In genomic region chr4:61505773-61506640, GRCh38 we compare ENCODE assay signal across 21 cellular contexts.
DNase-seq lines count a peak whose midpoint lies in the region; ATAC-seq, FAIRE-seq and TF ChIP-seq lines count a peak whose summit lies in the region.
"Had no signal": no experiment of that assay in that cellular context is flagged by ENCODE, and none has a peak within 500 bp of the region (broad histone marks: within the 10 kb centered on the region; RNA-seq: fewer than 3 reads in every experiment).

No MANE protein-coding gene starts in this region.

- peak; percentile 84 for FAIRE-seq in D721Med (lab: Jason Lieb, UNC)
- FAIRE-seq: A204.1, G401.6, GM12892, GM18507, HTR-8/SVneo had no signal

- H2BK120ac ChIP-seq in mesendoderm (ENCODE audit: low read depth, low read length), result no peak overlapping the region

- in situ Hi-C loops in HAP-1 (cut with MboI; ENCODE audit: low sequenced_read_pairs), result no loop called here

- no peak for DNase-seq in D721Med (ENCODE audit: insufficient read length, low spot score)
- DNase-seq in HAP-1 (ENCODE audit: low spot score in 2 of 2), result peak; percentile 38 to 99
- DNase-seq in astrocyte of the hippocampus (ENCODE audit: low read depth, low spot score), result peak; percentile 18
- peak; percentile 74 for DNase-seq in renal cortical epithelial cell (ENCODE audit: low read depth)
- no peak for DNase-seq in effector memory CD4-positive, alpha-beta T cell
- no peak for DNase-seq in mesendoderm
- DNase-seq: ACHN; BE2C; C1 segment of cervical spinal cord; CD4-positive, CD25-positive, alpha-beta regulatory T cell; CD8-positive, alpha-beta memory T cell; COR-L47; GOT3; H7; KBM-7 had no signal

- no peak overlapping the region for H2AK5ac ChIP-seq in mesendoderm (ENCODE audit: low read length)

- H3K18ac ChIP-seq in mesendoderm (ENCODE audit: low read length), result no peak overlapping the region

- H3K4me3 ChIP-seq in HAP-1, result no peak overlapping the region
- H3K4me3 ChIP-seq in effector memory CD4-positive, alpha-beta T cell (ENCODE audit: insufficient read depth, low read depth, low read length, poor library complexity, severe bottlenecking), result no peak overlapping the region
- no peak overlapping the region for H3K4me3 ChIP-seq in mesendoderm (ENCODE audit: low read length)

- H3K9ac ChIP-seq in mesendoderm (ENCODE audit: low read length), result no peak overlapping the region

- no peak overlapping the region for H2BK15ac ChIP-seq in mesendoderm (replicated peaks; ENCODE audit: low read depth)

- no peaks in the 10 kb centered on the region for H3K9me3 ChIP-seq in HAP-1
- H3K9me3 ChIP-seq in effector memory CD4-positive, alpha-beta T cell (ENCODE audit: control insufficient read depth, low read length), result no peaks in the 10 kb centered on the region
- H3K9me3 ChIP-seq: BE2C had no signal

- no peak overlapping the region for H2BK5ac ChIP-seq in mesendoderm (ENCODE audit: low read length)

- H3K56ac ChIP-seq in mesendoderm (ENCODE audit: low read length), result no peak overlapping the region

- H3K36me3 ChIP-seq in HAP-1 (replicated peaks), result no peaks in the 10 kb centered on the region
- H3K36me3 ChIP-seq in effector memory CD4-positive, alpha-beta T cell (ENCODE audit: control insufficient read depth, insufficient read depth, low read length), result no peaks in the 10 kb centered on the region
- no peaks in the 10 kb centered on the region for H3K36me3 ChIP-seq in mesendoderm (ENCODE audit: control insufficient read depth, insufficient read depth, low read length)
- H3K36me3 ChIP-seq: BE2C had no signal

- H3K79me2 ChIP-seq in mesendoderm (ENCODE audit: control insufficient read depth, insufficient read depth, low read length), result no peaks in the 10 kb centered on the region

- H3K27me3 ChIP-seq in HAP-1 (ENCODE audit: low read depth) (no peaks in the 10 kb centered on the region), mesendoderm (ENCODE audit: insufficient read depth, low read length, poor library complexity) (no peaks in the 10 kb centered on the region)
- no peaks in the 10 kb centered on the region for H3K27me3 ChIP-seq in effector memory CD4-positive, alpha-beta T cell (replicated peaks; ENCODE audit: control insufficient read depth, insufficient read depth, low read length, poor library complexity, severe bottlenecking)
- H3K27me3 ChIP-seq: BE2C had no signal

- WGBS in mesendoderm (ENCODE audit: extremely low coverage, insufficient coverage, low lambda C conversion rate), result no CpG with 5 or more reads among the region's 2 CpGs

- H4K5ac ChIP-seq in mesendoderm (ENCODE audit: low read length), result no peak overlapping the region

- ATAC-seq in GM21526 (IDR thresholded peaks at IDR 0.05; ENCODE audit: low FRiP score, unreplicated experiment), result no peak

- H3K23ac ChIP-seq in mesendoderm (ENCODE audit: low read length), result no peak overlapping the region

- H3K4me1 ChIP-seq in HAP-1 (peaks cover 25% of the 10 kb centered on the region), mesendoderm (ENCODE audit: control insufficient read depth, low read depth, low read length) (no peaks in the 10 kb centered on the region)
- no peaks in the 10 kb centered on the region for H3K4me1 ChIP-seq in effector memory CD4-positive, alpha-beta T cell (ENCODE audit: control insufficient read depth, insufficient read depth, low read length, poor library complexity, severe bottlenecking)

- TF ChIP-seq CTCF in D721Med (IDR thresholded peaks at IDR 0.05; ENCODE audit: insufficient read depth, missing control alignments), result no peak

- H3K4me2 ChIP-seq in mesendoderm (ENCODE audit: low read length), result no peak overlapping the region

- H3K79me1 ChIP-seq in mesendoderm (ENCODE audit: low read length), result no peaks in the 10 kb centered on the region

- no peak overlapping the region for H3K27ac ChIP-seq in effector memory CD4-positive, alpha-beta T cell (ENCODE audit: insufficient read depth, low read length, poor library complexity, severe bottlenecking)
- H3K27ac ChIP-seq in mesendoderm (ENCODE audit: low read depth, low read length), result no peak overlapping the region

- no peak overlapping the region for H4K8ac ChIP-seq in mesendoderm (ENCODE audit: low read depth, low read length)

- H3K4ac ChIP-seq in mesendoderm (ENCODE audit: low read depth, low read length), result no peak overlapping the region

Comparison
In these comparisons a context has a peak if more than half of its experiments do, and no peak if none do; other contexts are left out.
1. DNase-seq: peak in HAP-1 (2 of 2), astrocyte of the hippocampus (single experiment) and renal cortical epithelial cell (single experiment); none in D721Med (single experiment), effector memory CD4-positive, alpha-beta T cell (0 of 3) and mesendoderm (single experiment).